9 cellular contexts compared by ENCODE assay signal in the genomic region with DNA sequence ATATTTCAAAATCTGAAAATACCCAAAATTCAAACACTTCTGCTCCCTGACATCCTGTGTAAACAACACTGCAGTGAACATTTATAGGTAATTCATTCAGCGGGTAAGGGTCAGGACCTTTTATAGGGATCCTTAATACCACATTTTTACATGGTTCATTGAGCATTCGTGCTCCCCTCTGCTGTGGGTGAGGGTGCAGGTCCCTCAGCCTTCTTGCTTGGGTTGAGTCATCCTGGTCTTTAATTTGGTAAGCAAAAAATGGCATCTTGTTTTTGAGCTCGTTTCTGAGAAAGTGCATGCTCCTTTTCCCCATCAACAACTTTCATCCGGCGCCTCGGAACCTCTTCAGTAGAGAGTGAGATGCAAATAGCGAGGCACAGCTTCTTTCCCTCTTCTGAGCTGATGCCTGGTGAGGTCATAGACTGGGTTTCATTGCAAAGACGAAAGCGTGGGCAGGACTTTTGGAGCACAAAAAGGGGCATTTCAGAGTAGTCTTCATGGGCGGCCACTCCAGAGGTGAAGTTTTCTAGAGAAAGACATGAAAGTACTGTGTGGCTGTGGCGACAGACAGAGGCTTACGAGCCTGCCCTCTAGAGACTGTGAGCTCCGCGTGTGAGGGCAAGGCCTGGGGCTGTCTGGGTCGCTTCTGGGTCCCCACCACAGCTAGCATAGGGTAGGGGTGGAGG. TPM values are rescaled to one million over a fixed set of nuclear protein-coding genes. Genes with fewer than 3 reads are reported as not detected.
A peak's percentile ranks its signal among the peaks of the same experiment; 100 is the strongest.
DNase-seq lines count a peak whose midpoint lies in the region; ATAC-seq and TF ChIP-seq lines count a peak whose summit lies in the region.
"Had no signal": no experiment of that assay in that cellular context is flagged by ENCODE, and none has a peak within 500 bp of the region (broad histone marks: within the 10 kb centered on the region; RNA-seq: fewer than 3 reads in every experiment).

No MANE protein-coding gene starts in this region.

- H3K4me3 Mint-ChIP-seq in Caco-2 (ENCODE audit: unreplicated experiment) = no peak overlapping the region
- H3K4me3 Mint-ChIP-seq: dendritic cell treated with granulocyte-macrophage colony-stimulating factor and Interleukin-4, amounts not matched to agents 40 ng/mL and 50 ng/mL, for 4 days had no signal

- H3K4me1 ChIP-seq in Caco-2 = peaks cover 24% of the 10 kb centered on the region

- H3K27ac Mint-ChIP-seq in Caco-2 (ENCODE audit: unreplicated experiment) = peak overlapping the region; percentile 77
- H3K27ac Mint-ChIP-seq: dendritic cell treated with granulocyte-macrophage colony-stimulating factor and Interleukin-4, amounts not matched to agents 40 ng/mL and 50 ng/mL, for 4 days had no signal

- TF ChIP-seq CTCF in Caco-2 (IDR thresholded peaks at IDR 0.05; ENCODE audit: insufficient read depth in 1 of 2, low read depth in 1 of 2, low read length in 1 of 2, severe bottlenecking in 1 of 2, unreplicated experiment in 1 of 2) = no peak

- no peaks in the 10 kb centered on the region for H3K27me3 ChIP-seq in Caco-2 (replicated peaks; ENCODE audit: control insufficient read depth, insufficient read depth, low read length)

- ATAC-seq in GM21619 (IDR thresholded peaks at IDR 0.05; ENCODE audit: unreplicated experiment) = peak; percentile 84

- peaks cover 8% of the 10 kb centered on the region for H3K36me3 ChIP-seq in Caco-2 (ENCODE audit: control insufficient read depth, insufficient read depth, low read length)

- H3K9me3 Mint-ChIP-seq in Caco-2 (ENCODE audit: unreplicated experiment) = no peaks in the 10 kb centered on the region
- H3K9me3 Mint-ChIP-seq: dendritic cell treated with granulocyte-macrophage colony-stimulating factor and Interleukin-4, amounts not matched to agents 40 ng/mL and 50 ng/mL, for 4 days had no signal

- POLR2A ChIA-PET in Caco-2 (lab: Charles Lee) = interaction anchor here (0.9 kb wide), 1 partner anchor 39 kb away, joined by 5 read pairs; no protein-coding TSS in a partner anchor

- peaks cover 37% of the 10 kb centered on the region for H3K4me1 Mint-ChIP-seq in Caco-2 (ENCODE audit: low read depth, unreplicated experiment)

- intact Hi-C loops in Caco-2 (cut with micrococcal nuclease; ENCODE audit: unreplicated experiment) = no loop called here

- BruUV-seq in Caco-2 (replicated peaks; lab: Mats Ljungman, UMichigan) = no TSS peak

- peaks cover 89% of the 10 kb centered on the region for H3K36me3 Mint-ChIP-seq in Caco-2 (ENCODE audit: insufficient read depth, unreplicated experiment)

- CTCF ChIA-PET in Caco-2 (lab: Charles Lee) = interaction anchor here (0.6 kb wide), 1 partner anchor 24 kb away, joined by 3 read pairs; no protein-coding TSS in a partner anchor

- H3K27me3 Mint-ChIP-seq in Caco-2 (ENCODE audit: insufficient read depth, unreplicated experiment) = no peaks in the 10 kb centered on the region
- H3K27me3 Mint-ChIP-seq: dendritic cell treated with granulocyte-macrophage colony-stimulating factor and Interleukin-4, amounts not matched to agents 40 ng/mL and 50 ng/mL, for 4 days had no signal

- in situ Hi-C loops in ACHN (cut with HindIII; ENCODE audit: low pct_ligation_motif_present, low pct_unique_long_range_greater_than_20kb, low sequenced_read_pairs) = no loop called here

- DNase-seq in Caco-2 (no peak), T-helper 1 cell (peak; percentile 23 to 91 (median 63)), astrocyte of the hippocampus (ENCODE audit: low read depth, low spot score) (peak; percentile 35), ACHN (no peak), NCI-H1436 treated with DMSO at 0.1 percent for 48 hours (lab: John Stamatoyannopoulos, UW) (no peak), retina (no peak)
- DNase-seq in stimulated activated CD8-positive, alpha-beta memory T cell treated with anti-CD3 and anti-CD28 coated beads, Interleukin-15, amount 100 ng/mL, for 24 hours (ENCODE audit: low read depth) = peak; percentile 29

- H3K9me3 ChIP-seq in Caco-2 = no peaks in the 10 kb centered on the region

- H3K4me3 ChIP-seq in Caco-2 (ENCODE audit: low read depth, low read length) = no peak overlapping the region

RNA-seq across cellular contexts. Expression of a gene that starts 44.5 kb away (rescaled TPM):
- 10.5 and 10.8 TPM in 2 replicates for total RNA-seq in Caco-2 (2022)

RNA-seq across cellular contexts. Expression of a gene that starts 55.8 kb away (rescaled TPM):
- total RNA-seq in Caco-2 (2022) = 238 and 251 TPM in 2 replicates

Comparison
In these comparisons a context has a peak if more than half of its experiments do, and no peak if none do; other contexts are left out.
1. DNase-seq: peak in T-helper 1 cell (5 of 5), astrocyte of the hippocampus (single experiment) and stimulated activated CD8-positive, alpha-beta memory T cell treated with anti-CD3 and anti-CD28 coated beads, Interleukin-15, amount 100 ng/mL, for 24 hours (single experiment); none in Caco-2 (0 of 2), ACHN (single experiment), NCI-H1436 treated with DMSO at 0.1 percent for 48 hours (single experiment) and retina (single experiment).